1 cellular context compared by ENCODE assay signal in genomic region chr5:151465476-151465875, GRCh38.
TF ChIP-seq lines count a peak whose summit lies in the region.

No MANE protein-coding gene starts in this region.

TF ChIP-seq in K562, 482 proteins besides CTCF, POLR2A, EP300 and RAD21 (continued from another document):
- TF ChIP-seq CHAMP1 (IDR thresholded peaks at IDR 0.05) (peak; percentile 56; the same call in 1 of the 2 replicates), ZBTB11 (CRISPR knock-in tag; IDR thresholded peaks at IDR 0.05) (no peak), TAL1 (IDR thresholded peaks at IDR 0.05) (peak; percentile 95), FOS (IDR thresholded peaks at IDR 0.05; ENCODE audit: extremely low read depth, insufficient read length) (no peak), SOX6 (IDR thresholded peaks at IDR 0.05) (peak; percentile 71), AFF1 (IDR thresholded peaks at IDR 0.05; ENCODE audit: low read depth in 1 of 2, partially characterized antibody in 2 of 2) (no peak), CAMTA2 (CRISPR knock-in tag; conservative IDR thresholded peaks at IDR 0.05) (no peak), ZNF766 (CRISPR knock-in tag; conservative IDR thresholded peaks at IDR 0.05) (no peak), ZNF584 (CRISPR knock-in tag; IDR thresholded peaks at IDR 0.05; ENCODE audit: low read depth) (no peak), DEAF1 (CRISPR knock-in tag; IDR thresholded peaks at IDR 0.05) (no peak), PHF20 (IDR thresholded peaks at IDR 0.05; ENCODE audit: partially characterized antibody) (no peak), TBL1XR1 (IDR thresholded peaks at IDR 0.05; ENCODE audit: low read length in 2 of 2) (0 out of 4 replicates have a peak, but pooled peaks of 1 of the 2 experiments have one; percentile 44), HDAC1 (IDR thresholded peaks at IDR 0.05) (peak in 1 of 2 experiments; percentile 62; a peak in 1 of 4 replicates), SMARCE1 (IDR thresholded peaks at IDR 0.05) (peak; percentile 73; the same call in 1 of the 2 replicates), CBFA2T3 (IDR thresholded peaks at IDR 0.05) (peak; percentile 98), PML (IDR thresholded peaks at IDR 0.05; ENCODE audit: low read length) (peak; percentile 85), POLR2AphosphoS5 (IDR thresholded peaks at IDR 0.05; ENCODE audit: control insufficient read depth, insufficient read depth, low read depth, low read length) (peak; percentile 88), ZZZ3 (IDR thresholded peaks at IDR 0.05) (no peak), CC2D1A (IDR thresholded peaks at IDR 0.05) (peak; percentile 72; the same call in 1 of the 2 replicates), RCOR1 (IDR thresholded peaks at IDR 0.05; ENCODE audit: borderline replicate concordance in 1 of 2, low read depth in 2 of 2, low read length in 2 of 2) (peak; percentile 50 to 66; a peak in 3 of 4 replicates), RHOXF2B (CRISPR knock-in tag; conservative IDR thresholded peaks at IDR 0.05) (no peak), CUX1 (CRISPR knock-in tag; IDR thresholded peaks at IDR 0.05) (no peak), MLLT1 (IDR thresholded peaks at IDR 0.05) (0 out of 4 replicates have a peak, but pooled peaks have one; percentile 22 to 24), ZNF212 (CRISPR knock-in tag; IDR thresholded peaks at IDR 0.05) (0 out of 2 replicates have a peak, but pooled peaks have one; percentile 17), ARID1B (IDR thresholded peaks at IDR 0.05) (peak; percentile 95), MNT (conservative IDR thresholded peaks at IDR 0.05) (peak in 1 of 2 experiments; percentile 48; a peak in 1 of 4 replicates), DPF2 (IDR thresholded peaks at IDR 0.05) (peak; percentile 92), SMAD4 (CRISPR knock-in tag; conservative IDR thresholded peaks at IDR 0.05) (0 out of 2 replicates have a peak, but pooled peaks have one; percentile 35), MLX (CRISPR knock-in tag; conservative IDR thresholded peaks at IDR 0.05) (no peak), MTA2 (IDR thresholded peaks at IDR 0.05; ENCODE audit: low read depth) (peak; percentile 90)
